In the genomic region with DNA sequence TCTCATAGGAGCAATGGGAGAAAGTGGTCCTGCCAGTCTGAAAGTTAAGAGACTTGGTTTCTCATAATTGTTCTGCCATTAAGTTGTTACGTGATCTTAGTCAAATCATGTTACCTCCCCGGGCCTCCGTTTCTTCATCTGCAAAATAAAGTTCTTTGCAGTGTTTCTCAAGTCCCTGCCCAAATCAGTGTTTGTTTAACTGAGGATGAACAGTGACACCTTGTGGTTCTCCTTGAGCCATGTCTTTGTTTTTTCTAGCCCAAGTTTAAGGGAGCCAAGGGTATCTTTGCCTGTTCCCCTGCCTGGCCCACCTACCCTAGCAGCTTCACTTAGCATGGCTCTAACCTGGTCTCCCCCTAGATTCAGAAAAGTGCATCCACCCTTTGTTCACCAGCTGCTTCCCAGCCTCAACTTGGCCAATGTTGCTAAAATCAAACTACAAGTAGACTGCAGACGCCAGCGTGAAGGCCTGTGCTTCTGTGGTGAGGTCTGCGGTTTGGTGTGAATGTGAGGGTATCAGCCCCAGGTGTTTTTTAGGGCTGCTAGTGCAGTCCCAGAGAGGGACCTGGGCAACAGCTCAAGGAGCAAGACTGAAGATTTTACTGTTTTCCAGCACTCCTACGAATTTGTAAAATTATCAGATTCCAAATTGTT, we compare ENCODE assay signal across 9 cellular contexts. TPM values are rescaled to one million over a fixed set of nuclear protein-coding genes. Genes with fewer than 3 reads are reported as not detected.
DNase-seq lines count a peak whose midpoint lies in the region; ATAC-seq and TF ChIP-seq lines count a peak whose summit lies in the region.
"Had no signal": no experiment of that assay in that cellular context is flagged by ENCODE, and none has a peak within 500 bp of the region (broad histone marks: within the 10 kb centered on the region; RNA-seq: fewer than 3 reads in every experiment).

No MANE protein-coding gene starts in this region.

- TF ChIP-seq CTCF in epithelial cell of proximal tubule (conservative IDR thresholded peaks at IDR 0.05; ENCODE audit: low read depth, low read length) (peak; percentile 83), omental fat pad (IDR thresholded peaks at IDR 0.05) (peak in 1 of 3 donors; percentile 49)

- ATAC-seq in HG03521 (IDR thresholded peaks at IDR 0.05; ENCODE audit: unreplicated experiment): peak; percentile 58
- no peak for ATAC-seq in HG03354 (IDR thresholded peaks at IDR 0.05; ENCODE audit: poor library complexity, severe bottlenecking, unreplicated experiment)
- no peak for ATAC-seq in omental fat pad (ENCODE audit: low FRiP score)

- DNase-seq in NCI-H345 (lab: John Stamatoyannopoulos, UW) (peak; percentile 22), NCI-H345 treated with DMSO at 0.1 percent for 48 hours (lab: John Stamatoyannopoulos, UW; ENCODE audit: unreplicated experiment) (no peak), SHP77 treated with DMSO at 0.1 percent for 48 hours (lab: John Stamatoyannopoulos, UW) (peak; percentile 30), epithelial cell of proximal tubule (ENCODE audit: low read depth) (no peak), myocyte (ENCODE audit: low read depth) (peak; percentile 78), omental fat pad (ENCODE audit: low spot score) (no peak)

- H3K4me3 ChIP-seq in epithelial cell of proximal tubule (ENCODE audit: low read depth, low read length): no peak overlapping the region

RNA-seq across cellular contexts. Expression of gene FZD4, which starts 35.5 kb away (rescaled TPM):
- total RNA-seq in epithelial cell of proximal tubule: 3.2 and 4.7 TPM in 2 replicates
- 5.0 and 6.6 TPM in 2 replicates for total RNA-seq in myocyte
- polyA plus RNA-seq in myocyte (2012): 3.3 TPM
- 100 to 1,000 TPM; 220 to 537 (median 235) TPM for total RNA-seq in omental fat pad
- polyA plus RNA-seq: CD8-positive, alpha-beta memory T cell had no signal

Comparison
In these comparisons a context has a peak if more than half of its experiments do, and no peak if none do; other contexts are left out.
1. DNase-seq: peak in NCI-H345 (single experiment), SHP77 treated with DMSO at 0.1 percent for 48 hours (single experiment) and myocyte (single experiment); none in NCI-H345 treated with DMSO at 0.1 percent for 48 hours (single experiment), epithelial cell of proximal tubule (single experiment) and omental fat pad (single experiment).
2. RNA of gene FZD4, which starts 35.5 kb away (total RNA-seq): 220 to 537 TPM in omental fat pad; 5.0 to 6.6 TPM in myocyte and 3.2 to 4.7 TPM in epithelial cell of proximal tubule; every median in the first group is over 10 times any median in the second.